In genomic region chr4:72471816-72472215, GRCh38 we compare ENCODE assay signal across 31 cellular contexts.
"Had no signal": no experiment of that assay in that cellular context is flagged by ENCODE, and none has a peak within 500 bp of the region (broad histone marks: within the 10 kb centered on the region; RNA-seq: fewer than 3 reads in every experiment).

No MANE protein-coding gene starts in this region.

- H3K4me3 ChIP-seq: Peyer's patch had no signal

- H3K27me3 Mint-ChIP-seq: activated CD4-positive, alpha-beta T cell treated with anti-CD3 and anti-CD28 coated beads, Interleukin-2, amount 10 ng/mL, durations not matched to agents 7 days and 5 days; activated naive CD8-positive, alpha-beta T cell treated with anti-CD3 and anti-CD28 coated beads, Interleukin-2, amount 10 ng/mL, durations not matched to agents 7 days and 5 days; activated T-cell treated with anti-CD3 and anti-CD28 coated beads, Interleukin-2, amount 50 U/mL, for 24 hours; brain had no signal

- ATAC-seq: activated CD4-positive, alpha-beta T cell treated with anti-CD3 and anti-CD28 coated beads for 36 hours; activated CD8-positive, alpha-beta T cell treated with anti-CD3 and anti-CD28 coated beads, Interleukin-2, amount 10 ng/mL, durations not matched to agents 7 days and 5 days; PC-3; Right ventricle myocardium inferior had no signal

- H3K4me2 ChIP-seq: KMS-11 had no signal

- H3K9me3 Mint-ChIP-seq: activated CD4-positive, alpha-beta T cell treated with anti-CD3 and anti-CD28 coated beads, Interleukin-2, amount 10 ng/mL, durations not matched to agents 7 days and 5 days; activated T-helper 2 cell treated with anti-CD3 and anti-CD28 coated beads, Interferon-gamma antibody, Interleukin-2, Interleukin-4, amounts not matched to agents 10 μg/mL and 5 μg/mL and 100 μg/mL, durations not matched to agents 14 hours and 24 hours and 36 hours had no signal

- H3K4me1 ChIP-seq: Peyer's patch had no signal

- H3K27ac Mint-ChIP-seq: activated CD4-positive, alpha-beta T cell treated with anti-CD3 and anti-CD28 coated beads for 36 hours; activated CD4-positive, alpha-beta T cell treated with anti-CD3 and anti-CD28 coated beads, Interleukin-2, amount 10 ng/mL, durations not matched to agents 7 days and 5 days; activated CD8-positive, alpha-beta T cell treated with anti-CD3 and anti-CD28 coated beads, Interleukin-2, amount 10 ng/mL, durations not matched to agents 7 days and 5 days; activated naive CD4-positive, alpha-beta T cell treated with anti-CD3 and anti-CD28 coated beads, Interleukin-2, amount 50 U/mL, for 24 hours; activated naive CD8-positive, alpha-beta T cell treated with anti-CD3 and anti-CD28 coated beads, Interleukin-2, amount 10 ng/mL, durations not matched to agents 7 days and 5 days; activated T-cell treated with anti-CD3 and anti-CD28 coated beads, Interleukin-2, amount 50 U/mL, for 24 hours; activated T-helper 2 cell treated with anti-CD3 and anti-CD28 coated beads, Interferon-gamma antibody, Interleukin-2, Interleukin-4, amounts not matched to agents 10 μg/mL and 5 μg/mL and 100 μg/mL, durations not matched to agents 14 hours and 24 hours and 36 hours; brain had no signal

- H3K36me3 ChIP-seq: Peyer's patch had no signal

- DNase-seq: activated CD4-positive, alpha-beta T cell treated with anti-CD3 and anti-CD28 coated beads for 36 hours; activated CD4-positive, alpha-beta T cell treated with anti-CD3 and anti-CD28 coated beads, Interleukin-2, amount 10 ng/mL, durations not matched to agents 7 days and 5 days; activated CD4-positive, alpha-beta T cell treated with anti-CD3 and anti-CD28 coated beads, Interleukin-2, amount 50 U/mL, for 48 hours; activated CD8-positive, alpha-beta T cell treated with anti-CD3 and anti-CD28 coated beads, Interleukin-2, amount 10 ng/mL, durations not matched to agents 7 days and 5 days; activated gamma-delta T cell; activated naive CD4-positive, alpha-beta T cell treated with Interleukin-2 at 50 U/mL for 16 hours; activated naive CD8-positive, alpha-beta T cell treated with anti-CD3 and anti-CD28 coated beads, Interleukin-2, amount 10 ng/mL, durations not matched to agents 7 days and 5 days; activated T-cell treated with anti-CD3 and anti-CD28 coated beads, Interleukin-2, amount 50 U/mL, for 24 hours; central memory CD4-positive, alpha-beta T cell; MM.1S; MV-4-11; NCI-H1092; NCI-H1436 treated with DMSO at 0.1 percent for 48 hours; NCI-H1694 treated with DMSO at 0.1 percent for 48 hours; NCI-H2029 treated with DMSO at 0.1 percent for 48 hours; NCI-H2107; NCI-H2171; NCI-H510A; NCI-H526; NCI-H748 treated with DMSO at 0.1 percent for 48 hours; NK-92 treated with Interleukin-12 subunit alpha and Interleukin-12 subunit beta, amount 100 ng/mL, for 24 hours; PC-3; Peyer's patch; SIG-M5; T1000 had no signal

- H3K27me3 ChIP-seq: Peyer's patch had no signal

- H3K9ac ChIP-seq: KMS-11 had no signal

- H3K36me3 Mint-ChIP-seq: activated naive CD4-positive, alpha-beta T cell treated with anti-CD3 and anti-CD28 coated beads, Interleukin-2, amount 50 U/mL, for 24 hours; activated naive CD8-positive, alpha-beta T cell treated with anti-CD3 and anti-CD28 coated beads, Interleukin-2, amount 10 ng/mL, durations not matched to agents 7 days and 5 days; brain had no signal

- H3K4me3 Mint-ChIP-seq: activated CD4-positive, alpha-beta T cell treated with anti-CD3 and anti-CD28 coated beads for 36 hours; activated CD4-positive, alpha-beta T cell treated with anti-CD3 and anti-CD28 coated beads, Interleukin-2, amount 10 ng/mL, durations not matched to agents 7 days and 5 days; activated CD8-positive, alpha-beta T cell treated with anti-CD3 and anti-CD28 coated beads, Interleukin-2, amount 10 ng/mL, durations not matched to agents 7 days and 5 days; activated naive CD4-positive, alpha-beta T cell treated with anti-CD3 and anti-CD28 coated beads, Interleukin-2, amount 50 U/mL, for 24 hours; activated naive CD8-positive, alpha-beta T cell treated with anti-CD3 and anti-CD28 coated beads, Interleukin-2, amount 10 ng/mL, durations not matched to agents 7 days and 5 days; activated T-cell treated with anti-CD3 and anti-CD28 coated beads, Interleukin-2, amount 50 U/mL, for 24 hours; brain had no signal

- H3K9me3 ChIP-seq: Peyer's patch had no signal

- H3K27ac ChIP-seq: KMS-11, Peyer's patch, RWPE1 had no signal

- H3K4me1 Mint-ChIP-seq: activated CD4-positive, alpha-beta T cell treated with anti-CD3 and anti-CD28 coated beads for 36 hours; activated CD4-positive, alpha-beta T cell treated with anti-CD3 and anti-CD28 coated beads, Interleukin-2, amount 10 ng/mL, durations not matched to agents 7 days and 5 days; activated naive CD4-positive, alpha-beta T cell treated with anti-CD3 and anti-CD28 coated beads, Interleukin-2, amount 50 U/mL, for 24 hours; activated naive CD8-positive, alpha-beta T cell treated with anti-CD3 and anti-CD28 coated beads, Interleukin-2, amount 10 ng/mL, durations not matched to agents 7 days and 5 days had no signal
